32 cellular contexts compared by ENCODE assay signal in the genomic region with DNA sequence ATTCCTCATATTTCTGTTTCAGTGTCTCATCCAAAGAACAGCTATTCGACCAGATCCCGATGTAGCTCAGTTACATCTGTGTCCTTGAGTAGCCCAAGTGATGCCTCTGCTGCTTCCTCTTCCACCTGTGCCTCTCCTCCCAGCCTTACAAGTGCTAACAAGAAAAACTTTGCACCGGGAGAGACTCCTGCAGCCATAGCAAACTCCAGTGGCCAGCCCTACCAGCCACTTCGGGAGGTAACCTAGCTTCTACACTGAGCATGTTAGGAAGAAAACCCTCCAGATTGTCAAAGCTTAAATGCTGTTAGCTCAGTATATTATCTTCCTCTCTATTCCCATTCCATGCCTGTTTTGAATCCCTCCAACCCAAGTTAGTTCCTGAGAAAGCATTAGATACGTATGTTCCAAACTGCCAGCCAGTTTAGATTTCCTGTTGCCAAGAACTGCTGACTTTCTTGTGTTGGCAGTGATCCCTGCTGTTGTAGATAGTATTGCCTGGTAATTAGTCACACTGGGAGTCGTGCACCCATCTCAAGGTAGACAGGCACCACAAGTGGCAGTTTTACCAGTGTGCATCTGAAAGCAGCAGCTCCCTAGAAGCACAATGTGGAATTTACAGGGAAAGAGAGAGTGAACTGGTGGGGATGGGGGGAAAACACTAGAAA. TPM values are rescaled to one million over a fixed set of nuclear protein-coding genes. Genes with fewer than 3 reads are reported as not detected.
DNase-seq lines count a peak whose midpoint lies in the region; ATAC-seq, FAIRE-seq and TF ChIP-seq lines count a peak whose summit lies in the region.
"Had no signal": no experiment of that assay in that cellular context is flagged by ENCODE, and none has a peak within 500 bp of the region (broad histone marks: within the 10 kb centered on the region; RNA-seq: fewer than 3 reads in every experiment).

No MANE protein-coding gene starts in this region.

- H3K4me2 ChIP-seq in astrocyte (ENCODE audit: low read length), result no peak overlapping the region
- H3K4me2 ChIP-seq: A549, smooth muscle cell had no signal

- no peak for TF ChIP-seq POLR2A in H54 (IDR thresholded peaks at IDR 0.05; ENCODE audit: low read depth, low read length)

- H3K9me3 Mint-ChIP-seq in astrocyte (ENCODE audit: unreplicated experiment), result no peaks in the 10 kb centered on the region
- H3K9me3 Mint-ChIP-seq: activated naive CD8-positive, alpha-beta T cell treated with anti-CD3 and anti-CD28 coated beads for 36 hours; CD4-positive, alpha-beta T cell; memory B cell; neural crest cell had no signal

- no peak for ATAC-seq in activated CD4-positive, CD25-positive, alpha-beta regulatory T cell treated with anti-CD3 and anti-CD28 coated beads, Interleukin-2, amount 50 U/mL, for 24 hours
- no peak for ATAC-seq in HG02623 (IDR thresholded peaks at IDR 0.05; ENCODE audit: unreplicated experiment)
- ATAC-seq: A549; activated CD8-positive, alpha-beta T cell treated with anti-CD3 and anti-CD28 coated beads, Interleukin-2, amount 10 ng/mL, durations not matched to agents 7 days and 5 days; SK-N-SH treated with all-trans-retinoic acid at 6 μM for 48 hours had no signal

- no peaks in the 10 kb centered on the region for H3K9me3 ChIP-seq in astrocyte (ENCODE audit: insufficient read depth, low read depth, low read length)
- H3K9me3 ChIP-seq: A549, ascending aorta, tibial nerve had no signal

- intact Hi-C loops in posterior cingulate gyrus (cut with DNase I), result no loop called here

- no peaks in the 10 kb centered on the region for H3K4me1 Mint-ChIP-seq in astrocyte (ENCODE audit: low read depth, unreplicated experiment)
- H3K4me1 Mint-ChIP-seq: activated naive CD8-positive, alpha-beta T cell treated with anti-CD3 and anti-CD28 coated beads for 36 hours; neural crest cell had no signal

- no peaks in the 10 kb centered on the region for H3K27me3 ChIP-seq in astrocyte (ENCODE audit: insufficient read depth, low read length)
- H3K27me3 ChIP-seq: ascending aorta, tibial nerve had no signal

- peak; percentile 23 for FAIRE-seq in H54 (lab: Jason Lieb, UNC)
- no peak for FAIRE-seq in astrocyte (lab: Jason Lieb, UNC)
- FAIRE-seq: A549, D721Med, endometrium had no signal

- H3K4me3 Mint-ChIP-seq in astrocyte (ENCODE audit: unreplicated experiment), result no peak overlapping the region
- H3K4me3 Mint-ChIP-seq: activated CD8-positive, alpha-beta T cell treated with anti-CD3 and anti-CD28 coated beads, Interleukin-2, amount 10 ng/mL, durations not matched to agents 7 days and 5 days; activated naive CD8-positive, alpha-beta T cell treated with anti-CD3 and anti-CD28 coated beads for 36 hours; CD4-positive, alpha-beta T cell; memory B cell; neural crest cell had no signal

- H3K36me3 ChIP-seq in astrocyte (ENCODE audit: insufficient read depth, low read length), result peaks cover 48% of the 10 kb centered on the region

- H4K20me1 ChIP-seq in astrocyte (ENCODE audit: insufficient read depth, low read length), result no peaks in the 10 kb centered on the region

- H2AFZ ChIP-seq in astrocyte (ENCODE audit: low read depth, low read length), result no peak overlapping the region

- no peak overlapping the region for H3K27ac ChIP-seq in astrocyte (ENCODE audit: low read depth, low read length)
- H3K27ac ChIP-seq: A549, ascending aorta, RWPE1, tibial nerve had no signal

- H3K79me2 ChIP-seq in astrocyte (ENCODE audit: insufficient read depth, low read length), result no peaks in the 10 kb centered on the region

- H3K4me1 ChIP-seq in astrocyte (ENCODE audit: insufficient read depth, low read length), result no peaks in the 10 kb centered on the region
- H3K4me1 ChIP-seq: A549, ascending aorta, tibial nerve had no signal

- no peak for TF ChIP-seq CTCF in astrocyte (IDR thresholded peaks at IDR 0.05; ENCODE audit: insufficient read depth, low read depth, low read length)
- TF ChIP-seq CTCF in fibroblast of the aortic adventitia (IDR thresholded peaks at IDR 0.05; ENCODE audit: insufficient read depth, low read length), result no peak

- H3K9ac ChIP-seq in astrocyte (ENCODE audit: low read length), result no peak overlapping the region

- no peak overlapping the region for H3K4me3 ChIP-seq in astrocyte (ENCODE audit: insufficient read depth, low read depth, low read length)
- no peak overlapping the region for H3K4me3 ChIP-seq in fibroblast of the aortic adventitia (ENCODE audit: low read depth, low read length)
- H3K4me3 ChIP-seq: A549, ascending aorta, smooth muscle cell, tibial nerve had no signal

- H3K27me3 Mint-ChIP-seq in astrocyte (ENCODE audit: low read depth, unreplicated experiment), result no peaks in the 10 kb centered on the region
- H3K27me3 Mint-ChIP-seq: activated naive CD8-positive, alpha-beta T cell treated with anti-CD3 and anti-CD28 coated beads for 36 hours; CD4-positive, alpha-beta T cell; memory B cell had no signal

- H3K27ac Mint-ChIP-seq in astrocyte (ENCODE audit: unreplicated experiment), result no peak overlapping the region
- H3K27ac Mint-ChIP-seq: activated CD8-positive, alpha-beta T cell treated with anti-CD3 and anti-CD28 coated beads, Interleukin-2, amount 10 ng/mL, durations not matched to agents 7 days and 5 days; activated naive CD8-positive, alpha-beta T cell treated with anti-CD3 and anti-CD28 coated beads for 36 hours; CD4-positive, alpha-beta T cell; memory B cell had no signal

- no peak for DNase-seq in H54 (ENCODE audit: insufficient read length, low spot score)
- DNase-seq in astrocyte (ENCODE audit: low read depth), result peak; percentile 13
- peak; percentile 72 for DNase-seq in fibroblast of the aortic adventitia (ENCODE audit: low read depth)
- DNase-seq in lung microvascular endothelial cell (ENCODE audit: low read depth in 2 of 2), result peak; percentile 35 to 46
- DNase-seq in activated T-cell treated with anti-CD3 and anti-CD28 coated beads for 4 hours, result no peak
- DNase-seq in posterior cingulate gyrus, result no peak
- DNase-seq: activated CD8-positive, alpha-beta T cell treated with anti-CD3 and anti-CD28 coated beads, Interleukin-2, amount 10 ng/mL, durations not matched to agents 7 days and 5 days; activated effector memory CD4-positive, alpha-beta T cell treated with Interleukin-2 at 50 U/mL for 16 hours; activated naive CD8-positive, alpha-beta T cell treated with anti-CD3 and anti-CD28 coated beads for 36 hours; AML-193; CD4-positive, alpha-beta T cell; glutamatergic neuron; H7; KBM-7; MM.1S; NCI-H1436; NCI-H446; NCI-H82; stimulated activated CD4-positive, alpha-beta T cell treated with anti-CD3 and anti-CD28 coated beads, Interleukin-1b, Interleukin-23, amount 100 ng/mL, for 48 hours; T-helper 2 cell had no signal

- peaks cover 27% of the 10 kb centered on the region for H3K36me3 Mint-ChIP-seq in astrocyte (ENCODE audit: low read depth, unreplicated experiment)
- H3K36me3 Mint-ChIP-seq: activated naive CD8-positive, alpha-beta T cell treated with anti-CD3 and anti-CD28 coated beads for 36 hours had no signal

RNA-seq across cellular contexts. Expression of a gene that starts 14.0 kb away (rescaled TPM):
- total RNA-seq in astrocyte (0.14 TPM in 1 of 2 replicates, not detected in the other), fibroblast of the aortic adventitia (ENCODE audit: low replicate concordance) (0.08 and 0.18 TPM in 2 replicates), lung microvascular endothelial cell (under 0.01 TPM in 1 of 2 replicates, not detected in the other)
- total RNA-seq: ascending aorta had no signal

RNA-seq across cellular contexts. Expression of a gene that starts 43.1 kb away (rescaled TPM):
- total RNA-seq in astrocyte (41.3 and 45.2 TPM in 2 replicates), fibroblast of the aortic adventitia (ENCODE audit: low replicate concordance) (45.5 and 48.7 TPM in 2 replicates), lung microvascular endothelial cell (42.9 and 44.2 TPM in 2 replicates)

Comparison
In these comparisons a context has a peak if more than half of its experiments do, and no peak if none do; other contexts are left out.
1. DNase-seq: peak in astrocyte (single experiment), fibroblast of the aortic adventitia (single experiment) and lung microvascular endothelial cell (2 of 2); none in H54 (single experiment), activated T-cell treated with anti-CD3 and anti-CD28 coated beads for 4 hours (single experiment) and posterior cingulate gyrus (0 of 10).